In genomic region chr1:121519042-121519755, GRCh38 we compare ENCODE assay signal across 1 cellular context.
A peak's percentile ranks its signal among the peaks of the same experiment; 100 is the strongest.
TF ChIP-seq lines count a peak whose summit lies in the region.

No MANE protein-coding gene starts in this region.

TF ChIP-seq in WTC11, 78 proteins besides CTCF, POLR2A, EP300 and RAD21 (continued from another document):
- TF ChIP-seq ZSCAN18 (CRISPR knock-in tag; IDR thresholded peaks at IDR 0.05), result no peak
- TF ChIP-seq, protein P1, sequence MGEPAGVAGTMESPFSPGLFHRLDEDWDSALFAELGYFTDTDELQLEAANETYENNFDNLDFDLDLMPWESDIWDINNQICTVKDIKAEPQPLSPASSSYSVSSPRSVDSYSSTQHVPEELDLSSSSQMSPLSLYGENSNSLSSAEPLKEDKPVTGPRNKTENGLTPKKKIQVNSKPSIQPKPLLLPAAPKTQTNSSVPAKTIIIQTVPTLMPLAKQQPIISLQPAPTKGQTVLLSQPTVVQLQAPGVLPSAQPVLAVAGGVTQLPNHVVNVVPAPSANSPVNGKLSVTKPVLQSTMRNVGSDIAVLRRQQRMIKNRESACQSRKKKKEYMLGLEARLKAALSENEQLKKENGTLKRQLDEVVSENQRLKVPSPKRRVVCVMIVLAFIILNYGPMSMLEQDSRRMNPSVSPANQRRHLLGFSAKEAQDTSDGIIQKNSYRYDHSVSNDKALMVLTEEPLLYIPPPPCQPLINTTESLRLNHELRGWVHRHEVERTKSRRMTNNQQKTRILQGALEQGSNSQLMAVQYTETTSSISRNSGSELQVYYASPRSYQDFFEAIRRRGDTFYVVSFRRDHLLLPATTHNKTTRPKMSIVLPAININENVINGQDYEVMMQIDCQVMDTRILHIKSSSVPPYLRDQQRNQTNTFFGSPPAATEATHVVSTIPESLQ (CRISPR knock-in tag; IDR thresholded peaks at IDR 0.05), result no peak
- TF ChIP-seq ZNF219 (CRISPR knock-in tag; IDR thresholded peaks at IDR 0.05; ENCODE audit: borderline replicate concordance), result peak; percentile 80; the same call in 1 of the 2 replicates
- TF ChIP-seq OVOL2 (CRISPR knock-in tag; IDR thresholded peaks at IDR 0.05; ENCODE audit: borderline replicate concordance), result no peak
- peak; percentile 35; the same call in 1 of the 2 replicates for TF ChIP-seq CREB1 (CRISPR knock-in tag; IDR thresholded peaks at IDR 0.05)
- TF ChIP-seq ETV6 (CRISPR knock-in tag; IDR thresholded peaks at IDR 0.05), result 0 out of 2 replicates have a peak, but pooled peaks have one; percentile 36
- TF ChIP-seq NFYB (CRISPR knock-in tag; conservative IDR thresholded peaks at IDR 0.05; ENCODE audit: low read depth), result peak; percentile 78
- peak; percentile 17; the same call in 1 of the 2 replicates for TF ChIP-seq TEAD1 (CRISPR knock-in tag; IDR thresholded peaks at IDR 0.05)
- peak; percentile 68; the same call in 1 of the 2 replicates for TF ChIP-seq TP53 (CRISPR knock-in tag; IDR thresholded peaks at IDR 0.05)
- TF ChIP-seq, protein P2, sequence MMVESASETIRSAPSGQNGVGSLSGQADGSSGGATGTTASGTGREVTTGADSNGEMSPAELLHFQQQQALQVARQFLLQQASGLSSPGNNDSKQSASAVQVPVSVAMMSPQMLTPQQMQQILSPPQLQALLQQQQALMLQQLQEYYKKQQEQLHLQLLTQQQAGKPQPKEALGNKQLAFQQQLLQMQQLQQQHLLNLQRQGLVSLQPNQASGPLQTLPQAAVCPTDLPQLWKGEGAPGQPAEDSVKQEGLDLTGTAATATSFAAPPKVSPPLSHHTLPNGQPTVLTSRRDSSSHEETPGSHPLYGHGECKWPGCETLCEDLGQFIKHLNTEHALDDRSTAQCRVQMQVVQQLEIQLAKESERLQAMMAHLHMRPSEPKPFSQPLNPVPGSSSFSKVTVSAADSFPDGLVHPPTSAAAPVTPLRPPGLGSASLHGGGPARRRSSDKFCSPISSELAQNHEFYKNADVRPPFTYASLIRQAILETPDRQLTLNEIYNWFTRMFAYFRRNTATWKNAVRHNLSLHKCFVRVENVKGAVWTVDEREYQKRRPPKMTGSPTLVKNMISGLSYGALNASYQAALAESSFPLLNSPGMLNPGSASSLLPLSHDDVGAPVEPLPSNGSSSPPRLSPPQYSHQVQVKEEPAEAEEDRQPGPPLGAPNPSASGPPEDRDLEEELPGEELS (CRISPR knock-in tag; IDR thresholded peaks at IDR 0.05), result peak; percentile 82; the same call in 1 of the 2 replicates
- TF ChIP-seq, protein P3, sequence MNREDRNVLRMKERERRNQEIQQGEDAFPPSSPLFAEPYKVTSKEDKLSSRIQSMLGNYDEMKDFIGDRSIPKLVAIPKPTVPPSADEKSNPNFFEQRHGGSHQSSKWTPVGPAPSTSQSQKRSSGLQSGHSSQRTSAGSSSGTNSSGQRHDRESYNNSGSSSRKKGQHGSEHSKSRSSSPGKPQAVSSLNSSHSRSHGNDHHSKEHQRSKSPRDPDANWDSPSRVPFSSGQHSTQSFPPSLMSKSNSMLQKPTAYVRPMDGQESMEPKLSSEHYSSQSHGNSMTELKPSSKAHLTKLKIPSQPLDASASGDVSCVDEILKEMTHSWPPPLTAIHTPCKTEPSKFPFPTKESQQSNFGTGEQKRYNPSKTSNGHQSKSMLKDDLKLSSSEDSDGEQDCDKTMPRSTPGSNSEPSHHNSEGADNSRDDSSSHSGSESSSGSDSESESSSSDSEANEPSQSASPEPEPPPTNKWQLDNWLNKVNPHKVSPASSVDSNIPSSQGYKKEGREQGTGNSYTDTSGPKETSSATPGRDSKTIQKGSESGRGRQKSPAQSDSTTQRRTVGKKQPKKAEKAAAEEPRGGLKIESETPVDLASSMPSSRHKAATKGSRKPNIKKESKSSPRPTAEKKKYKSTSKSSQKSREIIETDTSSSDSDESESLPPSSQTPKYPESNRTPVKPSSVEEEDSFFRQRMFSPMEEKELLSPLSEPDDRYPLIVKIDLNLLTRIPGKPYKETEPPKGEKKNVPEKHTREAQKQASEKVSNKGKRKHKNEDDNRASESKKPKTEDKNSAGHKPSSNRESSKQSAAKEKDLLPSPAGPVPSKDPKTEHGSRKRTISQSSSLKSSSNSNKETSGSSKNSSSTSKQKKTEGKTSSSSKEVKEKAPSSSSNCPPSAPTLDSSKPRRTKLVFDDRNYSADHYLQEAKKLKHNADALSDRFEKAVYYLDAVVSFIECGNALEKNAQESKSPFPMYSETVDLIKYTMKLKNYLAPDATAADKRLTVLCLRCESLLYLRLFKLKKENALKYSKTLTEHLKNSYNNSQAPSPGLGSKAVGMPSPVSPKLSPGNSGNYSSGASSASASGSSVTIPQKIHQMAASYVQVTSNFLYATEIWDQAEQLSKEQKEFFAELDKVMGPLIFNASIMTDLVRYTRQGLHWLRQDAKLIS (CRISPR knock-in tag; IDR thresholded peaks at IDR 0.05; ENCODE audit: borderline replicate concordance), result no peak
- TF ChIP-seq HMGA2 (CRISPR knock-in tag; IDR thresholded peaks at IDR 0.05), result no peak
- TF ChIP-seq PRRX2 (CRISPR knock-in tag; IDR thresholded peaks at IDR 0.05), result no peak
- no peak for TF ChIP-seq NR1H2 (CRISPR knock-in tag; IDR thresholded peaks at IDR 0.05)
- TF ChIP-seq, protein P4, sequence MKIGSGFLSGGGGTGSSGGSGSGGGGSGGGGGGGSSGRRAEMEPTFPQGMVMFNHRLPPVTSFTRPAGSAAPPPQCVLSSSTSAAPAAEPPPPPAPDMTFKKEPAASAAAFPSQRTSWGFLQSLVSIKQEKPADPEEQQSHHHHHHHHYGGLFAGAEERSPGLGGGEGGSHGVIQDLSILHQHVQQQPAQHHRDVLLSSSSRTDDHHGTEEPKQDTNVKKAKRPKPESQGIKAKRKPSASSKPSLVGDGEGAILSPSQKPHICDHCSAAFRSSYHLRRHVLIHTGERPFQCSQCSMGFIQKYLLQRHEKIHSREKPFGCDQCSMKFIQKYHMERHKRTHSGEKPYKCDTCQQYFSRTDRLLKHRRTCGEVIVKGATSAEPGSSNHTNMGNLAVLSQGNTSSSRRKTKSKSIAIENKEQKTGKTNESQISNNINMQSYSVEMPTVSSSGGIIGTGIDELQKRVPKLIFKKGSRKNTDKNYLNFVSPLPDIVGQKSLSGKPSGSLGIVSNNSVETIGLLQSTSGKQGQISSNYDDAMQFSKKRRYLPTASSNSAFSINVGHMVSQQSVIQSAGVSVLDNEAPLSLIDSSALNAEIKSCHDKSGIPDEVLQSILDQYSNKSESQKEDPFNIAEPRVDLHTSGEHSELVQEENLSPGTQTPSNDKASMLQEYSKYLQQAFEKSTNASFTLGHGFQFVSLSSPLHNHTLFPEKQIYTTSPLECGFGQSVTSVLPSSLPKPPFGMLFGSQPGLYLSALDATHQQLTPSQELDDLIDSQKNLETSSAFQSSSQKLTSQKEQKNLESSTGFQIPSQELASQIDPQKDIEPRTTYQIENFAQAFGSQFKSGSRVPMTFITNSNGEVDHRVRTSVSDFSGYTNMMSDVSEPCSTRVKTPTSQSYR (CRISPR knock-in tag; IDR thresholded peaks at IDR 0.05), result peak; percentile 57; the same call in 1 of the 2 replicates
- TF ChIP-seq JAZF1 (CRISPR knock-in tag; IDR thresholded peaks at IDR 0.05), result no peak
- TF ChIP-seq, protein P5, sequence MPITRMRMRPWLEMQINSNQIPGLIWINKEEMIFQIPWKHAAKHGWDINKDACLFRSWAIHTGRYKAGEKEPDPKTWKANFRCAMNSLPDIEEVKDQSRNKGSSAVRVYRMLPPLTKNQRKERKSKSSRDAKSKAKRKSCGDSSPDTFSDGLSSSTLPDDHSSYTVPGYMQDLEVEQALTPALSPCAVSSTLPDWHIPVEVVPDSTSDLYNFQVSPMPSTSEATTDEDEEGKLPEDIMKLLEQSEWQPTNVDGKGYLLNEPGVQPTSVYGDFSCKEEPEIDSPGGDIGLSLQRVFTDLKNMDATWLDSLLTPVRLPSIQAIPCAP (CRISPR knock-in tag; IDR thresholded peaks at IDR 0.05), result no peak
- TF ChIP-seq SOX15 (CRISPR knock-in tag; IDR thresholded peaks at IDR 0.05), result no peak
- TF ChIP-seq NR2C2 (CRISPR knock-in tag; IDR thresholded peaks at IDR 0.05), result no peak; the same call in none of the 2 replicates
- TF ChIP-seq HMGXB4 (CRISPR knock-in tag; IDR thresholded peaks at IDR 0.05), result peak; percentile 75; the same call in 1 of the 2 replicates
- peak; percentile 81; the same call in 1 of the 2 replicates for TF ChIP-seq ELF4 (CRISPR knock-in tag; IDR thresholded peaks at IDR 0.05; ENCODE audit: low read depth)
- TF ChIP-seq KAT7 (CRISPR knock-in tag; IDR thresholded peaks at IDR 0.05; ENCODE audit: borderline replicate concordance), result no peak
- TF ChIP-seq CREM (CRISPR knock-in tag; IDR thresholded peaks at IDR 0.05), result peak; percentile 55; the same call in 1 of the 2 replicates
- TF ChIP-seq ZNF317 (CRISPR knock-in tag; IDR thresholded peaks at IDR 0.05; ENCODE audit: borderline replicate concordance, low read depth), result 0 out of 2 replicates have a peak, but pooled peaks have one; percentile 27
- TF ChIP-seq ERG (CRISPR knock-in tag; IDR thresholded peaks at IDR 0.05), result no peak
- TF ChIP-seq RELA (CRISPR knock-in tag; IDR thresholded peaks at IDR 0.05; ENCODE audit: borderline replicate concordance), result no peak
- no peak for TF ChIP-seq ZNF423 (CRISPR knock-in tag; IDR thresholded peaks at IDR 0.05)
- TF ChIP-seq NFE2L1 (CRISPR knock-in tag; IDR thresholded peaks at IDR 0.05), result peak; percentile 78; the same call in 1 of the 2 replicates
- TF ChIP-seq ZNF396 (CRISPR knock-in tag; IDR thresholded peaks at IDR 0.05; ENCODE audit: borderline replicate concordance), result no peak
- no peak for TF ChIP-seq ZNF263 (CRISPR knock-in tag; IDR thresholded peaks at IDR 0.05; ENCODE audit: low read depth)
- TF ChIP-seq ZNF671 (CRISPR knock-in tag; IDR thresholded peaks at IDR 0.05), result no peak
- peak; percentile 83 for TF ChIP-seq E2F5 (CRISPR knock-in tag; IDR thresholded peaks at IDR 0.05)
- peak; percentile 82 for TF ChIP-seq SP1 (CRISPR knock-in tag; conservative IDR thresholded peaks at IDR 0.05)
- no peak for TF ChIP-seq ZNF121 (CRISPR knock-in tag; IDR thresholded peaks at IDR 0.05)
- peak; percentile 40; the same call in 1 of the 2 replicates for TF ChIP-seq ATF1 (CRISPR knock-in tag; IDR thresholded peaks at IDR 0.05)
- no peak for TF ChIP-seq ZNF416 (CRISPR knock-in tag; IDR thresholded peaks at IDR 0.05)
- no peak for TF ChIP-seq FOXJ3 (CRISPR knock-in tag; IDR thresholded peaks at IDR 0.05; ENCODE audit: borderline replicate concordance)
- TF ChIP-seq CBFB (CRISPR knock-in tag; IDR thresholded peaks at IDR 0.05; ENCODE audit: low read depth), result no peak
- no peak for TF ChIP-seq STAT6 (CRISPR knock-in tag; conservative IDR thresholded peaks at IDR 0.05; ENCODE audit: low read depth)
